9 cellular contexts compared by ENCODE assay signal in the genomic region with DNA sequence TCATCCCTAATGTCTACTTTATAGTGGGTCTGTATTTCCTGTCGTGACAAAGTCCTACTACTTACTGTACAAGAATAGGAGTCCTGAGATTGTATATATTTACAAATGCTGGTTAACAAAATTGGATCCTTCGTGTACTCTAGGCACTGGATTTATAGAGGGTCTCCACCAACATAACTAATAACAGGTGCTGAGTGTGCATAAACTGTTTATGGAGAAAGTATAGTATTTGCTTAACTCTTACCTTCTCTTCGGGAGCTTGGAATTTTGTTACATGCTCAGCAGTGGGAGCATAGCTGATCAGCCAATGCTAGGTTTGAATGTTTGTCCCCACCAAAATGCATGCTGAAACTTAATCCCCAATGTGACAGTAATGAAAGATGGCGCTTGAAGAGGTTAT. TPM values are rescaled to one million over a fixed set of nuclear protein-coding genes. Genes with fewer than 3 reads are reported as not detected.
"Had no signal": no experiment of that assay in that cellular context is flagged by ENCODE, and none has a peak within 500 bp of the region (broad histone marks: within the 10 kb centered on the region; RNA-seq: fewer than 3 reads in every experiment).

No MANE protein-coding gene starts in this region.

- ATAC-seq: HCT116 had no signal

- H3K4me3 Mint-ChIP-seq: HFFc6 had no signal

- H3K27ac Mint-ChIP-seq: HFFc6 had no signal

- FAIRE-seq: HTR-8/SVneo had no signal

- H3K27ac ChIP-seq: GM23248, HL-60 had no signal

- H3K4me3 ChIP-seq: GM23248, HAP-1 had no signal

- H3K4me1 ChIP-seq: HAP-1 had no signal

- H2AFZ ChIP-seq: GM23248 had no signal

- H3K9ac ChIP-seq: GM23248 had no signal

- DNase-seq: GM23248, GOT3, H7, HFFc6, KBM-7 had no signal

RNA-seq across cellular contexts. Expression of a gene that starts 12.1 kb away (rescaled TPM):
- total RNA-seq: H7 had no signal

RNA-seq across cellular contexts. Expression of a gene that starts 19.9 kb away (rescaled TPM):
- total RNA-seq: H7 had no signal

RNA-seq across cellular contexts. Expression of a gene that starts 47.7 kb away (rescaled TPM):
- total RNA-seq: H7 had no signal
